Comparison of ENCODE assay signal across 15 cellular contexts in the genomic region with DNA sequence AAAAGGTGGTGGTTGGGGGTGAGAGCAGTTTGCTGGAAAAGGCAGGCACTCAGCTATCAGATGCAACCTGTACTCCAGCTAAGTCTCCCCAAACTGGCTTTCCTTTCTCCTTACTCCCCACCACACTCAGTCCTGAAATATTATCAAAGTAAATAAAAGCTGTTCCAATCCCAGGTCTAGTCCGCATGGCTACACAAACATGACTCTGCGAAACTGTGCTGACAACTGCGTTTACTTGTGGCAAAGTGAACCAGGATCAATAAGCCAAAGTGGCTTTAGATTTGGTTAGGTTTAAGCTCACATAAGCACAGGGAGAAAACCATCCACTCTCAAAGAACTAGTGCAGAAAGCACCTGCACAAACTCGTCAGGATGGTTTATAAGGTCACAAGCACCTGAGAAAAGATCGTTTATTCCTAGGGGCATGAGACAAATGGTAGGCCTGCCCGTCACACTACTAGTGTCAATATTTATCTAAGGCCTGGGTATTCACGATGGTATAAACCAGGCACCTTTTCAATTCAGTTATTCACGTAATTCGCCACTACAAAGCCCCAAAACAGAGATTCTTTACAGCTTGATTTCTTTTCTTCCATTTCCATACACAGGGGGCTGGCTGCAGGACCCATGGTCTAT. TPM values are rescaled to one million over a fixed set of nuclear protein-coding genes. Genes with fewer than 3 reads are reported as not detected.
DNase-seq lines count a peak whose midpoint lies in the region; ATAC-seq, FAIRE-seq and TF ChIP-seq lines count a peak whose summit lies in the region.
"Had no signal": no experiment of that assay in that cellular context is flagged by ENCODE, and none has a peak within 500 bp of the region (broad histone marks: within the 10 kb centered on the region; RNA-seq: fewer than 3 reads in every experiment).

No MANE protein-coding gene starts in this region.

- ATAC-seq in A549: no peak; a peak in 1 of 6 replicates
- no peak for ATAC-seq in lower lobe of right lung
- ATAC-seq in HG03196 (IDR thresholded peaks at IDR 0.05; ENCODE audit: unreplicated experiment): no peak
- ATAC-seq: HCT116, WTC11 had no signal

- TF ChIP-seq POLR2A in A549 (IDR thresholded peaks at IDR 0.05; ENCODE audit: low read length): no peak

- no peak for TF ChIP-seq EP300 in A549 (IDR thresholded peaks at IDR 0.05)

- peak overlapping the region; percentile 47 for H3K4me2 ChIP-seq in A549

- H3K27ac ChIP-seq in A549: no peak overlapping the region
- peak overlapping the region; percentile 9 for H3K27ac ChIP-seq in lower lobe of right lung
- H3K27ac ChIP-seq: HL-60 had no signal

- TF ChIP-seq RAD21 in A549 (conservative IDR thresholded peaks at IDR 0.05 in 1 of 2, IDR thresholded peaks at IDR 0.05 in 1 of 2): no peak

- H3K27me3 ChIP-seq in lower lobe of right lung (ENCODE audit: low read depth): no peaks in the 10 kb centered on the region

- H3K4me3 ChIP-seq in A549: no peak overlapping the region
- H3K4me3 ChIP-seq in LNCaP clone FGC (ENCODE audit: low read depth, low read length): peak overlapping the region; percentile 16
- H3K4me3 ChIP-seq in lower lobe of right lung: no peak overlapping the region

- H3K36me3 ChIP-seq in lower lobe of right lung: no peaks in the 10 kb centered on the region

- H3K4me1 ChIP-seq in A549 (peaks cover 34% of the 10 kb centered on the region), lower lobe of right lung (peaks cover 61% of the 10 kb centered on the region)

- H3K9me3 ChIP-seq in A549: no peaks in the 10 kb centered on the region
- H3K9me3 ChIP-seq in lower lobe of right lung: no peaks in the 10 kb centered on the region

- DNase-seq in A549 (ENCODE audit: low read depth in 1 of 2, low spot score in 1 of 2): no peak
- peak; percentile 78 for DNase-seq in LNCaP clone FGC (ENCODE audit: low read depth)
- peak; percentile 87 for DNase-seq in NCI-H748 treated with DMSO at 0.1 percent for 48 hours (lab: John Stamatoyannopoulos, UW)
- no peak for DNase-seq in lower lobe of right lung
- DNase-seq in H4 (ENCODE audit: low spot score): no peak
- DNase-seq in NCI-H128 (lab: John Stamatoyannopoulos, UW; ENCODE audit: unreplicated experiment): no peak
- DNase-seq in T1000 (lab: John Stamatoyannopoulos, UW): no peak
- DNase-seq: activated naive CD4-positive, alpha-beta T cell treated with Interleukin-2 at 50 U/mL for 16 hours; DND-41; stimulated activated naive CD4-positive, alpha-beta T cell treated with Interleukin-2 at 50 U/mL for 16 hours; SW 1271 had no signal

- POLR2A ChIA-PET in A549 (lab: Yijun Ruan, JAX): no interaction called here

- FAIRE-seq in A549 (lab: Jason Lieb, UNC): no peak

- intact Hi-C loops in lower lobe of right lung (cut with DNase I): no loop called here

- WGBS in A549 (ENCODE audit: missing lambda C conversion rate): 50% methylated on average over 9 of the region's 9 CpGs

- TF ChIP-seq CTCF in A549 (IDR thresholded peaks at IDR 0.05) (no peak), LNCaP clone FGC (IDR thresholded peaks at IDR 0.05; ENCODE audit: control insufficient read depth, extremely low read depth, insufficient read depth) (no peak), lower lobe of right lung (IDR thresholded peaks at IDR 0.05) (no peak)

- CTCF ChIA-PET in A549 (lab: Yijun Ruan, JAX): no interaction called here

TF ChIP-seq in A549, 52 proteins besides CTCF, POLR2A, EP300 and RAD21:
- TF ChIP-seq MAX (IDR thresholded peaks at IDR 0.05) (no peak), ESRRA (IDR thresholded peaks at IDR 0.05; ENCODE audit: borderline replicate concordance, low read length) (no peak), JUN (IDR thresholded peaks at IDR 0.05) (no peak), FOSL2 (IDR thresholded peaks at IDR 0.05) (no peak), FOSL2 (CRISPR knock-in tag; IDR thresholded peaks at IDR 0.05) (no peak), EHF (CRISPR knock-in tag; IDR thresholded peaks at IDR 0.05) (no peak), HEYL (CRISPR knock-in tag; IDR thresholded peaks at IDR 0.05) (no peak), MYC (IDR thresholded peaks at IDR 0.05; ENCODE audit: borderline replicate concordance, low read length) (no peak), CBX8 (IDR thresholded peaks at IDR 0.05) (no peak), PHF8 (IDR thresholded peaks at IDR 0.05; ENCODE audit: borderline replicate concordance, low read depth) (no peak), POLR2AphosphoS2 (conservative IDR thresholded peaks at IDR 0.05; ENCODE audit: low read length) (no peak), CEBPB (IDR thresholded peaks at IDR 0.05) (no peak), BHLHE40 (IDR thresholded peaks at IDR 0.05; ENCODE audit: low read depth, low read length) (no peak), NFE2L2 (conservative IDR thresholded peaks at IDR 0.05; ENCODE audit: low read length) (no peak), HOXA7 (CRISPR knock-in tag; IDR thresholded peaks at IDR 0.05) (no peak), TFCP2L1 (CRISPR knock-in tag; IDR thresholded peaks at IDR 0.05) (no peak), CHD2 (IDR thresholded peaks at IDR 0.05; ENCODE audit: low read length, partially characterized antibody) (no peak)
- TF ChIP-seq, protein P1, sequence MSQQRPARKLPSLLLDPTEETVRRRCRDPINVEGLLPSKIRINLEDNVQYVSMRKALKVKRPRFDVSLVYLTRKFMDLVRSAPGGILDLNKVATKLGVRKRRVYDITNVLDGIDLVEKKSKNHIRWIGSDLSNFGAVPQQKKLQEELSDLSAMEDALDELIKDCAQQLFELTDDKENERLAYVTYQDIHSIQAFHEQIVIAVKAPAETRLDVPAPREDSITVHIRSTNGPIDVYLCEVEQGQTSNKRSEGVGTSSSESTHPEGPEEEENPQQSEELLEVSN (IDR thresholded peaks at IDR 0.05; ENCODE audit: borderline replicate concordance, low read depth): no peak
- TF ChIP-seq, protein P2, sequence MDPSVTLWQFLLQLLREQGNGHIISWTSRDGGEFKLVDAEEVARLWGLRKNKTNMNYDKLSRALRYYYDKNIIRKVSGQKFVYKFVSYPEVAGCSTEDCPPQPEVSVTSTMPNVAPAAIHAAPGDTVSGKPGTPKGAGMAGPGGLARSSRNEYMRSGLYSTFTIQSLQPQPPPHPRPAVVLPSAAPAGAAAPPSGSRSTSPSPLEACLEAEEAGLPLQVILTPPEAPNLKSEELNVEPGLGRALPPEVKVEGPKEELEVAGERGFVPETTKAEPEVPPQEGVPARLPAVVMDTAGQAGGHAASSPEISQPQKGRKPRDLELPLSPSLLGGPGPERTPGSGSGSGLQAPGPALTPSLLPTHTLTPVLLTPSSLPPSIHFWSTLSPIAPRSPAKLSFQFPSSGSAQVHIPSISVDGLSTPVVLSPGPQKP (IDR thresholded peaks at IDR 0.05; ENCODE audit: low read depth, low read length): no peak
- TF ChIP-seq, protein P3, sequence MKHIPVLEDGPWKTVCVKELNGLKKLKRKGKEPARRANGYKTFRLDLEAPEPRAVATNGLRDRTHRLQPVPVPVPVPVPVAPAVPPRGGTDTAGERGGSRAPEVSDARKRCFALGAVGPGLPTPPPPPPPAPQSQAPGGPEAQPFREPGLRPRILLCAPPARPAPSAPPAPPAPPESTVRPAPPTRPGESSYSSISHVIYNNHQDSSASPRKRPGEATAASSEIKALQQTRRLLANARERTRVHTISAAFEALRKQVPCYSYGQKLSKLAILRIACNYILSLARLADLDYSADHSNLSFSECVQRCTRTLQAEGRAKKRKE (CRISPR knock-in tag; IDR thresholded peaks at IDR 0.05; ENCODE audit: low read depth): no peak

RNA-seq across cellular contexts. Expression of gene LRIG1, which starts 25.3 kb away (rescaled TPM):
- polyA plus RNA-seq in A549 (2011; rRNA removed): 6.2 and 11.2 TPM in 2 replicates
- polyA plus RNA-seq in A549 (2012; cell fraction: cytosol; rRNA removed): 3.8 and 5.4 TPM in 2 replicates
- 8.5 and 8.8 TPM in 2 replicates for polyA plus RNA-seq in A549 (2012; cell fraction: nucleus; rRNA removed)
- polyA plus RNA-seq in A549 (2017; fragmentation: RNase III; extraction: RNeasy Plus Mini Kit Qiagen cat#74134 plus additional on column Dnase treatment): 1.8 to 2.9 TPM (median 2.6 TPM) in 3 replicates
- polyA minus RNA-seq in A549 (2011; rRNA and poly(A)+ RNA removed): 18.4 and 19.3 TPM in 2 replicates
- total RNA-seq in lower lobe of right lung: 54.2 TPM
- total RNA-seq in H4 (2014; rRNA removed; shearing (Covaris generic)): 3.2 and 5.0 TPM in 2 replicates

Comparison
In these comparisons a context has a peak if more than half of its experiments do, and no peak if none do; other contexts are left out.
1. DNase-seq: peak in LNCaP clone FGC (single experiment) and NCI-H748 treated with DMSO at 0.1 percent for 48 hours (single experiment); none in A549 (0 of 2), lower lobe of right lung (single experiment), H4 (single experiment), NCI-H128 (single experiment) and T1000 (single experiment).